ENCODE assay signal across 17 cellular contexts in the genomic region with DNA sequence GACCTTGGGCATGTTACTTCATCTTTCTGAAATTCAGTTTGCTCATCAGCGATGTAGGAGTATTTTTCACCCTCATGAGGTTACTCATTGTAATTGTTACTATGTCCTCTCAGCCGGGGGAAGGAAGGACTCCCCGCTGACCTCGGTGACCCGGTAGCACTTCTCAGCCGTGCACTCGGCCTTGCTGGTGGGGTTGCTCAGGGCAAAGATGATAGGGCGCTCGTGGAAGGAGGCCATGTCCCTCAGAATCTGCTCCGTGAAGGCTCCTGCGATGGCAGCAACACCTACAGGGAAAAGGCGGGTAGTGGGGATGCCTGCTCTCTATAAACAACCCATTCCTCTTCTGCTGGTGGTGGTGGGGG.
DNase-seq lines count a peak whose midpoint lies in the region; ATAC-seq, FAIRE-seq and TF ChIP-seq lines count a peak whose summit lies in the region.
"Had no signal": no experiment of that assay in that cellular context is flagged by ENCODE, and none has a peak within 500 bp of the region (broad histone marks: within the 10 kb centered on the region; RNA-seq: fewer than 3 reads in every experiment).

No MANE protein-coding gene starts in this region.

- peaks cover 26% of the 10 kb centered on the region for H3K4me1 Mint-ChIP-seq in activated CD4-positive, alpha-beta T cell treated with anti-CD3 and anti-CD28 coated beads for 36 hours
- H3K4me1 Mint-ChIP-seq in activated CD8-positive, alpha-beta T cell treated with anti-CD3 and anti-CD28 coated beads for 36 hours (ENCODE audit: low read depth) = peaks cover 53% of the 10 kb centered on the region
- H3K4me1 Mint-ChIP-seq in GM23338 = no peaks in the 10 kb centered on the region

- H3K27ac ChIP-seq in BLaER1 (no peak overlapping the region), GM12878 (ENCODE audit: control insufficient read depth, insufficient read depth) (no peak overlapping the region), GM23338 (ENCODE audit: low read depth) (no peak overlapping the region)

- no peak for TF ChIP-seq POLR2A in GM12878 (IDR thresholded peaks at IDR 0.05; ENCODE audit: low read depth, low read length)

- SMC1A ChIA-PET in GM12878 (lab: Charles Lee; ENCODE audit: uncharacterized antibody, unreplicated experiment) = no interaction called here

- TF ChIP-seq CTCF in activated CD8-positive, alpha-beta T cell treated with anti-CD3 and anti-CD28 coated beads for 36 hours (IDR thresholded peaks at IDR 0.05) = no peak
- no peak for TF ChIP-seq CTCF in GM12878 (IDR thresholded peaks at IDR 0.05 in 2 of 3, conservative IDR thresholded peaks at IDR 0.05 in 1 of 3; ENCODE audit: control insufficient read depth in 2 of 3, extremely low read depth in 1 of 3, insufficient read depth in 1 of 3, low read depth in 3 of 3, low read length in 3 of 3)
- no peak for TF ChIP-seq CTCF in GM23338 (conservative IDR thresholded peaks at IDR 0.05; ENCODE audit: low read depth in 2 of 2)

- H3K79me2 ChIP-seq in GM12878 (ENCODE audit: control insufficient read depth, insufficient read depth, low read length) (no peaks in the 10 kb centered on the region), GM23338 (replicated peaks; ENCODE audit: insufficient read depth) (no peaks in the 10 kb centered on the region)

- in situ Hi-C loops in GM12878 (cut with MboI) = no loop called here

- no peak for FAIRE-seq in GM12878 (lab: Jason Lieb, UNC)
- FAIRE-seq: G401.6, GM19239 had no signal

- H2AFZ ChIP-seq in GM12878 (ENCODE audit: control insufficient read depth, low read depth, low read length) (no peak overlapping the region), GM23338 (no peak overlapping the region)

- ATAC-seq in activated CD4-positive, alpha-beta T cell treated with anti-CD3 and anti-CD28 coated beads for 36 hours = no peak
- peak; percentile 3 for ATAC-seq in activated CD8-positive, alpha-beta T cell treated with anti-CD3 and anti-CD28 coated beads for 36 hours
- no peak for ATAC-seq in GM12878
- no peak for ATAC-seq in GM23338
- ATAC-seq: HCT116 had no signal

- H3K9me2 ChIP-seq in GM23338 (ENCODE audit: insufficient read depth) = peaks cover 24% of the 10 kb centered on the region

- H3K9ac ChIP-seq in BLaER1 = no peak overlapping the region
- no peak overlapping the region for H3K9ac ChIP-seq in GM12878 (ENCODE audit: control insufficient read depth, insufficient read depth, low read length)

- no TSS peak for BruUV-seq in GM12878 (replicated peaks; lab: Mats Ljungman, UMichigan)

- H3K4me1 ChIP-seq in BLaER1 (peaks cover 83% of the 10 kb centered on the region), GM12878 (ENCODE audit: control insufficient read depth, insufficient read depth, low read length) (peaks cover 11% of the 10 kb centered on the region), GM23338 (ENCODE audit: insufficient read depth) (no peaks in the 10 kb centered on the region)

- RAD21 ChIA-PET in GM12878 (lab: Charles Lee; ENCODE audit: unreplicated experiment) = no interaction called here

- intact Hi-C loops in activated CD4-positive, alpha-beta T cell treated with anti-CD3 and anti-CD28 coated beads for 36 hours (cut with DNase I, micrococcal nuclease) = loop anchor here in 1 of 2 experiments (10.0 kb wide), 1 partner anchor 592 kb away; a partner anchor contains a TSS
- intact Hi-C loops in activated CD8-positive, alpha-beta T cell treated with anti-CD3 and anti-CD28 coated beads for 36 hours (cut with micrococcal nuclease) = loop anchor here (10.0 kb wide), 2 partner anchors 142 to 502 kb away; a partner anchor contains a TSS
- intact Hi-C loops in GM12878 (cut with micrococcal nuclease; ENCODE audit: unreplicated experiment) = no loop called here

- no peaks in the 10 kb centered on the region for H3K27me3 ChIP-seq in BLaER1
- H3K27me3 ChIP-seq in GM12878 (replicated peaks in 1 of 2; ENCODE audit: control insufficient read depth in 2 of 2, insufficient read depth in 2 of 2, low read length in 1 of 2) = no peaks in the 10 kb centered on the region
- no peaks in the 10 kb centered on the region for H3K27me3 ChIP-seq in GM23338 (ENCODE audit: insufficient read depth)

- H3K36me3 Mint-ChIP-seq in activated CD4-positive, alpha-beta T cell treated with anti-CD3 and anti-CD28 coated beads for 36 hours (ENCODE audit: low read depth) = peaks cover 4% of the 10 kb centered on the region
- peaks cover 36% of the 10 kb centered on the region for H3K36me3 Mint-ChIP-seq in activated CD8-positive, alpha-beta T cell treated with anti-CD3 and anti-CD28 coated beads for 36 hours (ENCODE audit: low read depth)
- no peaks in the 10 kb centered on the region for H3K36me3 Mint-ChIP-seq in GM23338 (ENCODE audit: low read depth)

- no peak for TF ChIP-seq EP300 in GM12878 (IDR thresholded peaks at IDR 0.05; ENCODE audit: borderline replicate concordance in 1 of 2, control insufficient read depth in 1 of 2, low read depth in 2 of 2, low read length in 2 of 2)

- H3F3A ChIP-seq in GM23338 (replicated peaks; ENCODE audit: low read depth) = no peaks in the 10 kb centered on the region

- H3K27me3 Mint-ChIP-seq in activated CD4-positive, alpha-beta T cell treated with anti-CD3 and anti-CD28 coated beads for 36 hours = no peaks in the 10 kb centered on the region
- no peaks in the 10 kb centered on the region for H3K27me3 Mint-ChIP-seq in activated CD8-positive, alpha-beta T cell treated with anti-CD3 and anti-CD28 coated beads for 36 hours
- peaks cover 2% of the 10 kb centered on the region for H3K27me3 Mint-ChIP-seq in GM23338 (ENCODE audit: insufficient read depth, low read depth, poor library complexity)
- H3K27me3 Mint-ChIP-seq: CD4-positive, alpha-beta T cell had no signal

- no peaks in the 10 kb centered on the region for H4K20me1 ChIP-seq in BLaER1
- H4K20me1 ChIP-seq in GM12878 (ENCODE audit: control insufficient read depth, insufficient read depth) = no peaks in the 10 kb centered on the region
- H4K20me1 ChIP-seq in GM23338 (replicated peaks; ENCODE audit: insufficient read depth) = no peaks in the 10 kb centered on the region

- H3K4me3 ChIP-seq in BLaER1 (no peak overlapping the region), GM12878 (no peak overlapping the region), GM23338 (no peak overlapping the region)

- no peaks in the 10 kb centered on the region for H3K9me3 Mint-ChIP-seq in activated CD4-positive, alpha-beta T cell treated with anti-CD3 and anti-CD28 coated beads for 36 hours (ENCODE audit: low read depth)
- H3K9me3 Mint-ChIP-seq in activated CD8-positive, alpha-beta T cell treated with anti-CD3 and anti-CD28 coated beads for 36 hours = peaks cover 1% of the 10 kb centered on the region
- no peaks in the 10 kb centered on the region for H3K9me3 Mint-ChIP-seq in GM23338
- H3K9me3 Mint-ChIP-seq: CD4-positive, alpha-beta T cell had no signal

- DNase-seq in activated CD4-positive, alpha-beta T cell treated with anti-CD3 and anti-CD28 coated beads for 36 hours = no peak
- DNase-seq in activated CD4-positive, alpha-beta T cell treated with anti-CD3 and anti-CD28 coated beads, Interleukin-2, amount 50 U/mL, for 1 hour = no peak
- peak; percentile 32 for DNase-seq in activated CD8-positive, alpha-beta T cell treated with anti-CD3 and anti-CD28 coated beads for 36 hours
- DNase-seq in GM12878 (ENCODE audit: low read depth, low spot score) = no peak
- no peak for DNase-seq in HEK293T (ENCODE audit: extremely low spot score)
- DNase-seq in NCI-H524 (lab: John Stamatoyannopoulos, UW) = no peak
- no peak for DNase-seq in GM23338 (ENCODE audit: low spot score)
- DNase-seq: 8988T; AML-193; C1 segment of cervical spinal cord; Calu3; CD4-positive, alpha-beta T cell; DMS79 had no signal

- 79% methylated on average over 11 of the region's 12 CpGs for WGBS in GM12878 (ENCODE audit: insufficient coverage, insufficient replicate concordance, low lambda C conversion rate, missing lambda C conversion rate)

- H3K4me2 ChIP-seq in BLaER1 = peak overlapping the region; percentile 69
- no peak overlapping the region for H3K4me2 ChIP-seq in GM12878 (ENCODE audit: control insufficient read depth, insufficient read depth)
- no peak overlapping the region for H3K4me2 ChIP-seq in GM23338

- TF ChIP-seq RAD21 in GM12878 (IDR thresholded peaks at IDR 0.05; ENCODE audit: insufficient read depth, low read depth, low read length) = no peak

- POLR2A ChIA-PET in activated CD4-positive, alpha-beta T cell treated with anti-CD3 and anti-CD28 coated beads for 36 hours (lab: Charles Lee) = no interaction called here
- POLR2A ChIA-PET in activated CD8-positive, alpha-beta T cell treated with anti-CD3 and anti-CD28 coated beads for 36 hours (lab: Charles Lee) = no interaction called here
- POLR2A ChIA-PET in GM12878 (lab: Charles Lee) (no interaction called here), HEK293T (lab: Yijun Ruan, JAX) (no interaction called here)

- CTCF ChIA-PET in activated CD4-positive, alpha-beta T cell treated with anti-CD3 and anti-CD28 coated beads for 36 hours (lab: Charles Lee) = interaction anchor here (0.7 to 3.4 kb wide), 3 partner anchors 10 to 147 kb away, joined by 3 to 15 read pairs (median 3); no protein-coding TSS in a partner anchor
- CTCF ChIA-PET in activated CD8-positive, alpha-beta T cell treated with anti-CD3 and anti-CD28 coated beads for 36 hours (lab: Charles Lee) = interaction anchor here (1.3 to 1.4 kb wide), 2 partner anchors 8 to 10 kb away, joined by 5 to 6 read pairs; no protein-coding TSS in a partner anchor
- CTCF ChIA-PET in GM12878 (lab: Yijun Ruan, JAX) = no interaction called here
- CTCF ChIA-PET in HEK293T (lab: Yijun Ruan, JAX) = no interaction called here

- H3K36me3 ChIP-seq in BLaER1 (no peaks in the 10 kb centered on the region), GM12878 (ENCODE audit: control insufficient read depth in 2 of 2, insufficient read depth in 2 of 2, low read length in 1 of 2) (no peaks in the 10 kb centered on the region), GM23338 (ENCODE audit: insufficient read depth) (no peaks in the 10 kb centered on the region)

- no peak overlapping the region for H3K4me3 Mint-ChIP-seq in activated CD4-positive, alpha-beta T cell treated with anti-CD3 and anti-CD28 coated beads for 36 hours
- H3K4me3 Mint-ChIP-seq in activated CD8-positive, alpha-beta T cell treated with anti-CD3 and anti-CD28 coated beads for 36 hours = no peak overlapping the region
- no peak overlapping the region for H3K4me3 Mint-ChIP-seq in GM23338
- H3K4me3 Mint-ChIP-seq: CD4-positive, alpha-beta T cell had no signal

- H3K27ac Mint-ChIP-seq in activated CD4-positive, alpha-beta T cell treated with anti-CD3 and anti-CD28 coated beads for 36 hours = peak overlapping the region; percentile 17
- no peak overlapping the region for H3K27ac Mint-ChIP-seq in activated CD8-positive, alpha-beta T cell treated with anti-CD3 and anti-CD28 coated beads for 36 hours
- H3K27ac Mint-ChIP-seq in GM23338 = no peak overlapping the region
- H3K27ac Mint-ChIP-seq: CD4-positive, alpha-beta T cell had no signal

- H3K9me3 ChIP-seq in BLaER1 (no peaks in the 10 kb centered on the region), GM12878 (replicated peaks; ENCODE audit: control insufficient read depth, insufficient read depth, low read length) (no peaks in the 10 kb centered on the region)

TF ChIP-seq in GM12878, 131 proteins besides CTCF, POLR2A, EP300 and RAD21 (continues in another document):
- peak; percentile 63; the same call in 1 of the 2 replicates for TF ChIP-seq GABPA (IDR thresholded peaks at IDR 0.05; ENCODE audit: low read depth)

TF ChIP-seq in HEK293T, 16 proteins besides CTCF, POLR2A, EP300 and RAD21 (continues in another document):
- TF ChIP-seq NFRKB (IDR thresholded peaks at IDR 0.05) = no peak

Comparison
In these comparisons a context has a peak if more than half of its experiments do, and no peak if none do; other contexts are left out.
1. CTCF ChIA-PET loops: an anchor here in activated CD4-positive, alpha-beta T cell treated with anti-CD3 and anti-CD28 coated beads for 36 hours (0.7 to 3.4 kb wide) and activated CD8-positive, alpha-beta T cell treated with anti-CD3 and anti-CD28 coated beads for 36 hours (1.3 to 1.4 kb wide); none called in GM12878 and HEK293T.